ENCODE assay signal across 8 cellular contexts in genomic region chr5:179908528-179908927, GRCh38. TPM values are rescaled to one million over a fixed set of nuclear protein-coding genes. Genes with fewer than 3 reads are reported as not detected.
DNase-seq lines count a peak whose midpoint lies in the region; ATAC-seq and TF ChIP-seq lines count a peak whose summit lies in the region.

No MANE protein-coding gene starts in this region.

- peaks cover 34% of the 10 kb centered on the region for H3K4me1 ChIP-seq in DND-41 (ENCODE audit: insufficient read depth, low read length)
- H3K4me1 ChIP-seq in Panc1 (ENCODE audit: control insufficient read depth, insufficient read depth, low read length): peaks cover 7% of the 10 kb centered on the region; the same call in 1 of the 2 replicates
- H3K4me1 ChIP-seq in psoas muscle: peaks cover 22% of the 10 kb centered on the region

- H3K27ac Mint-ChIP-seq in endothelial cell (ENCODE audit: unreplicated experiment): no peak overlapping the region

- no peak for DNase-seq in DND-41
- no peak for DNase-seq in Panc1 (ENCODE audit: low read depth, low spot score)
- DNase-seq in endothelial cell (ENCODE audit: low spot score): peak; percentile 47
- DNase-seq in psoas muscle: peak; percentile 48 to 58
- no peak for DNase-seq in cerebellar nuclear complex (lab: John Stamatoyannopoulos, UW)
- no peak for DNase-seq in medulla oblongata (ENCODE audit: extremely low spot score)

- H3K4me3 Mint-ChIP-seq in endothelial cell (ENCODE audit: unreplicated experiment): peak overlapping the region; percentile 89

- H3K27me3 ChIP-seq in DND-41 (ENCODE audit: insufficient read depth, low read length, poor library complexity) (no peaks in the 10 kb centered on the region), Panc1 (ENCODE audit: control insufficient read depth, insufficient read depth, low read length) (no peaks in the 10 kb centered on the region), psoas muscle (ENCODE audit: insufficient read depth in 3 of 3, low read length in 2 of 3) (no peaks in the 10 kb centered on the region)

- POLR2A ChIA-PET in Panc1 (lab: Charles Lee): no interaction called here

- CTCF ChIA-PET in Panc1 (lab: Charles Lee): no interaction called here

- H3K9me3 ChIP-seq in DND-41 (ENCODE audit: insufficient read depth, low read length, severe bottlenecking) (no peaks in the 10 kb centered on the region), Panc1 (ENCODE audit: control insufficient read depth, insufficient read depth, low read depth, low read length) (no peaks in the 10 kb centered on the region), psoas muscle (no peaks in the 10 kb centered on the region)

- H4K20me1 ChIP-seq in DND-41 (ENCODE audit: insufficient read depth, low read length): peaks cover 17% of the 10 kb centered on the region

- peaks cover 26% of the 10 kb centered on the region for H3K4me1 Mint-ChIP-seq in endothelial cell (ENCODE audit: unreplicated experiment)

- H3K27ac ChIP-seq in DND-41 (ENCODE audit: low read length) (no peak overlapping the region), Panc1 (ENCODE audit: low read length) (no peak overlapping the region), psoas muscle (no peak overlapping the region)

- peaks cover 13% of the 10 kb centered on the region for H3K36me3 Mint-ChIP-seq in endothelial cell (ENCODE audit: low read depth, unreplicated experiment)

- WGBS in psoas muscle, 3 donors: 80 to 90% (median 81%) methylated on average over 15 to 16 of the region's 16 CpGs

- peaks cover 34% of the 10 kb centered on the region for H3K79me2 ChIP-seq in DND-41 (ENCODE audit: insufficient read depth, low read length)

- peak overlapping the region; percentile 71; the same call in 1 of the 2 replicates for H3K9ac ChIP-seq in DND-41 (ENCODE audit: low read depth, low read length)

- in situ Hi-C loops in Panc1 (cut with HindIII; ENCODE audit: low pct_unique_long_range_greater_than_20kb, low sequenced_read_pairs): no loop called here

- H3K27me3 Mint-ChIP-seq in endothelial cell (ENCODE audit: unreplicated experiment): peaks cover 5% of the 10 kb centered on the region

- H3K4me2 ChIP-seq in DND-41 (ENCODE audit: insufficient read depth, low read length): peak overlapping the region; percentile 93

- no TSS peak for BruUV-seq in Panc1 (replicated peaks; lab: Mats Ljungman, UMichigan)

- H3K36me3 ChIP-seq in DND-41 (ENCODE audit: insufficient read depth, low read length) (peaks cover 26% of the 10 kb centered on the region), Panc1 (ENCODE audit: control insufficient read depth, insufficient read depth, low read length) (peaks cover 3% of the 10 kb centered on the region), psoas muscle (ENCODE audit: insufficient read depth in 1 of 2, low read depth in 1 of 2) (peaks cover 0 to 22% of the 10 kb centered on the region in 2 donors)

- H3K4me3 ChIP-seq in DND-41 (ENCODE audit: low read depth in 1 of 2, low read length in 2 of 2): peak overlapping the region in 1 of 2 experiments; percentile 93; a peak in 1 of 4 replicates
- no peak overlapping the region for H3K4me3 ChIP-seq in Panc1 (ENCODE audit: low read depth in 2 of 2, low read length in 2 of 2)
- H3K4me3 ChIP-seq in psoas muscle: peak overlapping the region; percentile 73

- intact Hi-C loops in Panc1 (cut with micrococcal nuclease; ENCODE audit: unreplicated experiment): no loop called here
- intact Hi-C loops in psoas muscle (cut with DNase I): loop anchor here (5.0 to 10.0 kb wide), 6 partner anchors 36 to 164 kb away; partner anchors contain the start of genes MGAT4B (in 1 of the 2) and RNF130 (in 1 of the 2)

- H2AFZ ChIP-seq in DND-41 (ENCODE audit: low read depth, low read length): peak overlapping the region; percentile 95

- TF ChIP-seq CTCF in DND-41 (IDR thresholded peaks at IDR 0.05; ENCODE audit: borderline replicate concordance, extremely low read depth, low read length, poor library complexity, severe bottlenecking) (peak; percentile 43), Panc1 (IDR thresholded peaks at IDR 0.05) (no peak; the same call in 1 of the 2 replicates), endothelial cell (IDR thresholded peaks at IDR 0.05; ENCODE audit: unreplicated experiment) (peak; percentile 3), psoas muscle (IDR thresholded peaks at IDR 0.05) (no peak)

- no peaks in the 10 kb centered on the region for H3K9me3 Mint-ChIP-seq in endothelial cell (ENCODE audit: unreplicated experiment)

- ATAC-seq in DND-41 (ENCODE audit: insufficient read depth, low read depth) (no peak), Panc1 (peak; percentile 50), psoas muscle (no peak), HG02642 (IDR thresholded peaks at IDR 0.05; ENCODE audit: poor library complexity, unreplicated experiment) (no peak), HG03571 (IDR thresholded peaks at IDR 0.05; ENCODE audit: unreplicated experiment) (no peak)

RNA-seq across cellular contexts. Expression of gene TBC1D9B, which starts 0.8 kb away (rescaled TPM):
- total RNA-seq in Panc1 (2021; ENCODE audit: unreplicated experiment) (131 TPM), endothelial cell (ENCODE audit: unreplicated experiment) (138 TPM), psoas muscle (10 to 100 TPM; 40.0 to 50.2 (median 41.9) TPM)
- polyA plus RNA-seq in Panc1 (2012; ENCODE audit: insufficient read length): 192 TPM
- 10 to 100 TPM; 30.1 to 47.7 (median 37.0) TPM for polyA plus RNA-seq in psoas muscle

RNA-seq across cellular contexts. Expression of gene MRNIP, which starts 49.9 kb away (rescaled TPM):
- 33.0 TPM for total RNA-seq in Panc1 (2021; ENCODE audit: unreplicated experiment)
- polyA plus RNA-seq in Panc1 (2012; ENCODE audit: insufficient read length): 21.9 TPM
- total RNA-seq in endothelial cell (ENCODE audit: unreplicated experiment): 38.5 TPM
- 1 to 10 TPM; 2.1 to 7.9 (median 5.1) TPM for total RNA-seq in psoas muscle
- polyA plus RNA-seq in psoas muscle: 10 to 100 TPM; 20.4 to 30.4 (median 25.0) TPM

Comparison
In these comparisons a context has a peak if more than half of its experiments do, and no peak if none do; other contexts are left out.
1. DNase-seq: peak in endothelial cell (single experiment) and psoas muscle (2 of 2); none in DND-41 (single experiment), Panc1 (single experiment), cerebellar nuclear complex (0 of 2) and medulla oblongata (single experiment).
2. CTCF ChIP-seq: peak in DND-41 (single experiment) and endothelial cell (single experiment); none in Panc1 (single experiment) and psoas muscle (single experiment).